In the genomic region with DNA sequence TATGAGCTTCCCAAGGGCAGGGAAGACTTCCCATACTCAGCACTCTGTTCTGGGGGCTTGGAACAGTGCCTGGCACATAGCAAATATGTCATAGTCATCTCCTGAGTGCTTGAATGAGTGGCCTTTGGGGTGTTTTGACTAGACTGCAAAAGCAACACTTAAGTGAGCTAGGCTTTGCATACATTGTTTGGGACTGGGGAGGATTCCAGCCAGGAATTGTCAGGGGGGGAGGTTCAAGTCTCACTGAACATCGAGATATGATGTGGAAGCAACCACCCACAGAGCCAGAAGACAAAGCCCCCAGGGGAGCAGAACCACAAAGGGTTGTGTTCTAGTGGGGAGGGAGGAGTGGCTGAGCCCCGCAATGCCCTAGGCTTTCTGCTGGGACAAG, we compare ENCODE assay signal across 1 cellular context.
TF ChIP-seq lines count a peak whose summit lies in the region.

No MANE protein-coding gene starts in this region.

TF ChIP-seq in HEK293, 187 proteins besides CTCF, POLR2A, EP300 and RAD21 (continued from another document):
- TF ChIP-seq, protein P1, sequence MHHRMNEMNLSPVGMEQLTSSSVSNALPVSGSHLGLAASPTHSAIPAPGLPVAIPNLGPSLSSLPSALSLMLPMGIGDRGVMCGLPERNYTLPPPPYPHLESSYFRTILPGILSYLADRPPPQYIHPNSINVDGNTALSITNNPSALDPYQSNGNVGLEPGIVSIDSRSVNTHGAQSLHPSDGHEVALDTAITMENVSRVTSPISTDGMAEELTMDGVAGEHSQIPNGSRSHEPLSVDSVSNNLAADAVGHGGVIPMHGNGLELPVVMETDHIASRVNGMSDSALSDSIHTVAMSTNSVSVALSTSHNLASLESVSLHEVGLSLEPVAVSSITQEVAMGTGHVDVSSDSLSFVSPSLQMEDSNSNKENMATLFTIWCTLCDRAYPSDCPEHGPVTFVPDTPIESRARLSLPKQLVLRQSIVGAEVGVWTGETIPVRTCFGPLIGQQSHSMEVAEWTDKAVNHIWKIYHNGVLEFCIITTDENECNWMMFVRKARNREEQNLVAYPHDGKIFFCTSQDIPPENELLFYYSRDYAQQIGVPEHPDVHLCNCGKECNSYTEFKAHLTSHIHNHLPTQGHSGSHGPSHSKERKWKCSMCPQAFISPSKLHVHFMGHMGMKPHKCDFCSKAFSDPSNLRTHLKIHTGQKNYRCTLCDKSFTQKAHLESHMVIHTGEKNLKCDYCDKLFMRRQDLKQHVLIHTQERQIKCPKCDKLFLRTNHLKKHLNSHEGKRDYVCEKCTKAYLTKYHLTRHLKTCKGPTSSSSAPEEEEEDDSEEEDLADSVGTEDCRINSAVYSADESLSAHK (tag by site-specific recombination; IDR thresholded peaks at IDR 0.05) = no peak
- TF ChIP-seq, protein P2, sequence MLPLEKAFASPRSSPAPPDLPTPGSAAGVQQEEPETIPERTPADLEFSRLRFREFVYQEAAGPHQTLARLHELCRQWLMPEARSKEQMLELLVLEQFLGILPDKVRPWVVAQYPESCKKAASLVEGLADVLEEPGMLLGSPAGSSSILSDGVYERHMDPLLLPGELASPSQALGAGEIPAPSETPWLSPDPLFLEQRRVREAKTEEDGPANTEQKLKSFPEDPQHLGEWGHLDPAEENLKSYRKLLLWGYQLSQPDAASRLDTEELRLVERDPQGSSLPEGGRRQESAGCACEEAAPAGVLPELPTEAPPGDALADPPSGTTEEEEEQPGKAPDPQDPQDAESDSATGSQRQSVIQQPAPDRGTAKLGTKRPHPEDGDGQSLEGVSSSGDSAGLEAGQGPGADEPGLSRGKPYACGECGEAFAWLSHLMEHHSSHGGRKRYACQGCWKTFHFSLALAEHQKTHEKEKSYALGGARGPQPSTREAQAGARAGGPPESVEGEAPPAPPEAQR (tag by site-specific recombination; IDR thresholded peaks at IDR 0.05) = no peak
- TF ChIP-seq, protein P3, sequence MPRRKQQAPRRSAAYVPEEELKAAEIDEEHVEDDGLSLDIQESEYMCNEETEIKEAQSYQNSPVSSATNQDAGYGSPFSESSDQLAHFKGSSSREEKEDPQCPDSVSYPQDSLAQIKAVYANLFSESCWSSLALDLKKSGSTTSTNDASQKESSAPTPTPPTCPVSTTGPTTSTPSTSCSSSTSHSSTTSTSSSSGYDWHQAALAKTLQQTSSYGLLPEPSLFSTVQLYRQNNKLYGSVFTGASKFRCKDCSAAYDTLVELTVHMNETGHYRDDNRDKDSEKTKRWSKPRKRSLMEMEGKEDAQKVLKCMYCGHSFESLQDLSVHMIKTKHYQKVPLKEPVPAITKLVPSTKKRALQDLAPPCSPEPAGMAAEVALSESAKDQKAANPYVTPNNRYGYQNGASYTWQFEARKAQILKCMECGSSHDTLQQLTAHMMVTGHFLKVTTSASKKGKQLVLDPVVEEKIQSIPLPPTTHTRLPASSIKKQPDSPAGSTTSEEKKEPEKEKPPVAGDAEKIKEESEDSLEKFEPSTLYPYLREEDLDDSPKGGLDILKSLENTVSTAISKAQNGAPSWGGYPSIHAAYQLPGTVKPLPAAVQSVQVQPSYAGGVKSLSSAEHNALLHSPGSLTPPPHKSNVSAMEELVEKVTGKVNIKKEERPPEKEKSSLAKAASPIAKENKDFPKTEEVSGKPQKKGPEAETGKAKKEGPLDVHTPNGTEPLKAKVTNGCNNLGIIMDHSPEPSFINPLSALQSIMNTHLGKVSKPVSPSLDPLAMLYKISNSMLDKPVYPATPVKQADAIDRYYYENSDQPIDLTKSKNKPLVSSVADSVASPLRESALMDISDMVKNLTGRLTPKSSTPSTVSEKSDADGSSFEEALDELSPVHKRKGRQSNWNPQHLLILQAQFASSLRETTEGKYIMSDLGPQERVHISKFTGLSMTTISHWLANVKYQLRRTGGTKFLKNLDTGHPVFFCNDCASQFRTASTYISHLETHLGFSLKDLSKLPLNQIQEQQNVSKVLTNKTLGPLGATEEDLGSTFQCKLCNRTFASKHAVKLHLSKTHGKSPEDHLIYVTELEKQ (tag by site-specific recombination; IDR thresholded peaks at IDR 0.05; ENCODE audit: borderline replicate concordance) = 0 out of 2 replicates have a peak, but pooled peaks have one; percentile 30
- no peak for TF ChIP-seq ZNF223 (tag by site-specific recombination; IDR thresholded peaks at IDR 0.05)
- no peak for TF ChIP-seq ZNF707 (tag by site-specific recombination; IDR thresholded peaks at IDR 0.05)
- TF ChIP-seq, protein P4, sequence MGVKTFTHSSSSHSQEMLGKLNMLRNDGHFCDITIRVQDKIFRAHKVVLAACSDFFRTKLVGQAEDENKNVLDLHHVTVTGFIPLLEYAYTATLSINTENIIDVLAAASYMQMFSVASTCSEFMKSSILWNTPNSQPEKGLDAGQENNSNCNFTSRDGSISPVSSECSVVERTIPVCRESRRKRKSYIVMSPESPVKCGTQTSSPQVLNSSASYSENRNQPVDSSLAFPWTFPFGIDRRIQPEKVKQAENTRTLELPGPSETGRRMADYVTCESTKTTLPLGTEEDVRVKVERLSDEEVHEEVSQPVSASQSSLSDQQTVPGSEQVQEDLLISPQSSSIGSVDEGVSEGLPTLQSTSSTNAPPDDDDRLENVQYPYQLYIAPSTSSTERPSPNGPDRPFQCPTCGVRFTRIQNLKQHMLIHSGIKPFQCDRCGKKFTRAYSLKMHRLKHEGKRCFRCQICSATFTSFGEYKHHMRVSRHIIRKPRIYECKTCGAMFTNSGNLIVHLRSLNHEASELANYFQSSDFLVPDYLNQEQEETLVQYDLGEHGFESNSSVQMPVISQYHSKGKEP (tag by site-specific recombination; IDR thresholded peaks at IDR 0.05) = no peak; the same call in 1 of the 2 replicates
- TF ChIP-seq, protein P5, sequence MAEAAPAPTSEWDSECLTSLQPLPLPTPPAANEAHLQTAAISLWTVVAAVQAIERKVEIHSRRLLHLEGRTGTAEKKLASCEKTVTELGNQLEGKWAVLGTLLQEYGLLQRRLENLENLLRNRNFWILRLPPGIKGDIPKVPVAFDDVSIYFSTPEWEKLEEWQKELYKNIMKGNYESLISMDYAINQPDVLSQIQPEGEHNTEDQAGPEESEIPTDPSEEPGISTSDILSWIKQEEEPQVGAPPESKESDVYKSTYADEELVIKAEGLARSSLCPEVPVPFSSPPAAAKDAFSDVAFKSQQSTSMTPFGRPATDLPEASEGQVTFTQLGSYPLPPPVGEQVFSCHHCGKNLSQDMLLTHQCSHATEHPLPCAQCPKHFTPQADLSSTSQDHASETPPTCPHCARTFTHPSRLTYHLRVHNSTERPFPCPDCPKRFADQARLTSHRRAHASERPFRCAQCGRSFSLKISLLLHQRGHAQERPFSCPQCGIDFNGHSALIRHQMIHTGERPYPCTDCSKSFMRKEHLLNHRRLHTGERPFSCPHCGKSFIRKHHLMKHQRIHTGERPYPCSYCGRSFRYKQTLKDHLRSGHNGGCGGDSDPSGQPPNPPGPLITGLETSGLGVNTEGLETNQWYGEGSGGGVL (tag by site-specific recombination; IDR thresholded peaks at IDR 0.05) = peak; percentile 42; the same call in 1 of the 2 replicates
- TF ChIP-seq ZNF121 (tag by site-specific recombination; IDR thresholded peaks at IDR 0.05) = no peak
- TF ChIP-seq HOXA7 (CRISPR knock-in tag; IDR thresholded peaks at IDR 0.05; ENCODE audit: borderline replicate concordance) = no peak
- TF ChIP-seq SCRT1 (tag by site-specific recombination; IDR thresholded peaks at IDR 0.05; ENCODE audit: borderline replicate concordance) = no peak
- no peak for TF ChIP-seq ZNF510 (tag by site-specific recombination; IDR thresholded peaks at IDR 0.05; ENCODE audit: insufficient replicate concordance)
- TF ChIP-seq ZNF664 (tag by site-specific recombination; IDR thresholded peaks at IDR 0.05) = no peak
- TF ChIP-seq FEZF1 (tag by site-specific recombination; IDR thresholded peaks at IDR 0.05) = peak; percentile 28; the same call in 1 of the 2 replicates
- TF ChIP-seq, protein P6, sequence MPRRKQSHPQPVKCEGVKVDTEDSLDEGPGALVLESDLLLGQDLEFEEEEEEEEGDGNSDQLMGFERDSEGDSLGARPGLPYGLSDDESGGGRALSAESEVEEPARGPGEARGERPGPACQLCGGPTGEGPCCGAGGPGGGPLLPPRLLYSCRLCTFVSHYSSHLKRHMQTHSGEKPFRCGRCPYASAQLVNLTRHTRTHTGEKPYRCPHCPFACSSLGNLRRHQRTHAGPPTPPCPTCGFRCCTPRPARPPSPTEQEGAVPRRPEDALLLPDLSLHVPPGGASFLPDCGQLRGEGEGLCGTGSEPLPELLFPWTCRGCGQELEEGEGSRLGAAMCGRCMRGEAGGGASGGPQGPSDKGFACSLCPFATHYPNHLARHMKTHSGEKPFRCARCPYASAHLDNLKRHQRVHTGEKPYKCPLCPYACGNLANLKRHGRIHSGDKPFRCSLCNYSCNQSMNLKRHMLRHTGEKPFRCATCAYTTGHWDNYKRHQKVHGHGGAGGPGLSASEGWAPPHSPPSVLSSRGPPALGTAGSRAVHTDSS (tag by site-specific recombination; IDR thresholded peaks at IDR 0.05) = no peak
- TF ChIP-seq ZNF335 (tag by site-specific recombination; conservative IDR thresholded peaks at IDR 0.05) = no peak
- TF ChIP-seq SP2 (tag by site-specific recombination; IDR thresholded peaks at IDR 0.05) = no peak
- peak; percentile 11; the same call in 1 of the 2 replicates for TF ChIP-seq ZBTB1 (tag by site-specific recombination; IDR thresholded peaks at IDR 0.05)
- no peak for TF ChIP-seq ZNF302 (tag by site-specific recombination; IDR thresholded peaks at IDR 0.05; ENCODE audit: low read depth)
- TF ChIP-seq WT1 (tag by site-specific recombination; IDR thresholded peaks at IDR 0.05) = peak; percentile 96
- no peak for TF ChIP-seq ZNF677 (tag by site-specific recombination; IDR thresholded peaks at IDR 0.05)
- TF ChIP-seq, protein P7, sequence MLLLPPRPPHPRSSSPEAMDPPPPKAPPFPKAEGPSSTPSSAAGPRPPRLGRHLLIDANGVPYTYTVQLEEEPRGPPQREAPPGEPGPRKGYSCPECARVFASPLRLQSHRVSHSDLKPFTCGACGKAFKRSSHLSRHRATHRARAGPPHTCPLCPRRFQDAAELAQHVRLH (tag by site-specific recombination; IDR thresholded peaks at IDR 0.05) = no peak
